Comparison of ENCODE assay signal across 8 cellular contexts in the genomic region with DNA sequence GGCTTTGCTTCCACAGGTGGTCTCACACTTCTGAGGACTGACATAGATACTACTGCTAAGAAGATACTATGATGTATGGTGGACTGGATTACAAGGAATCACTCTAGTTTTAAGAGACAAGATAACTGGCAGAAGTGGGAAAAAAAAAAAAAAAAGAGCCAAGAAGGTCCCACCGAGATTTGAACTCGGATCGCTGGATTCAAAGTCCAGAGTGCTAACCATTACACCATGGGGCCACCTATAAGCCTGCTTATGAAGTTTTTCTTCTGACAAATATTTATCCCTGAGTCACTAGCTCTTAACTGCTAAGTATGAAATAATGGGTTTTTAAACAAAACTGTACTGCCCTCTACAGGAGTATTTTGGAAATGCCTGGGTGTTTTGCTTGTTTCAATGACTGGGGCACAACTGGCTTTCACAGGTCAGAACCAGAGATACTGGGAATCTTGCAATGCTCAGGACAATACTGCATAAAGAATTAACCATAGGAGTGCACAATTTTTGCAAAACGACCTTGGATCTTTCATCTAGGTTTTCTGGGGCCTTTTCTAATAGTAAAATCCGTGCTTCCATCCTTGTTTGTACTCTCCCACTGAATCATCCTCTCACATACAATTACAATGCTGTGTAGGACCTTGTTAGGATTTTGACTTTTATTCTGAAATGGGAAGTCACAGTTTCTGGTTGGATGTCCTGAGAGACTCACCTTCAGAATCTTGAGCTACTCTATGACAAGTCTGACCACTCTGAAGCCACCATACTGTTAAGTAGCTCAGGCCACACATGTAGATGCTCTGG.
DNase-seq lines count a peak whose midpoint lies in the region; ATAC-seq, FAIRE-seq and TF ChIP-seq lines count a peak whose summit lies in the region.

No MANE protein-coding gene starts in this region.

- H3K27ac Mint-ChIP-seq in WTC11 (peak overlapping the region; percentile 92), endothelial cell (ENCODE audit: unreplicated experiment) (no peak overlapping the region)

- TF ChIP-seq CTCF in AG10803 (conservative IDR thresholded peaks at IDR 0.05; ENCODE audit: low read length) (peak; percentile 85), WTC11 (IDR thresholded peaks at IDR 0.05) (peak; percentile 82), endothelial cell (IDR thresholded peaks at IDR 0.05; ENCODE audit: unreplicated experiment) (peak; percentile 87)

- CTCF ChIA-PET in WTC11 (lab: Charles Lee) = interaction anchor here (0.6 to 2.3 kb wide), 33 partner anchors 8 to 669 kb away, joined by 3 to 16 read pairs (median 4); a partner anchor contains a TSS

- ATAC-seq in GM18508 (IDR thresholded peaks at IDR 0.05; ENCODE audit: insufficient read depth, unreplicated experiment) (peak; percentile 48), HG03378 (IDR thresholded peaks at IDR 0.05; ENCODE audit: unreplicated experiment) (peak; percentile 53), WTC11 (peak; percentile 29)

- POLR2A ChIA-PET in WTC11 (lab: Charles Lee) = interaction anchor here (1.0 to 2.2 kb wide), 5 partner anchors 12 to 649 kb away, joined by 3 to 17 read pairs (median 6); a partner anchor contains a TSS

- H3K4me1 Mint-ChIP-seq in WTC11 = peaks cover 15% of the 10 kb centered on the region
- peaks cover 15% of the 10 kb centered on the region for H3K4me1 Mint-ChIP-seq in endothelial cell (ENCODE audit: unreplicated experiment)

- no peak overlapping the region for H3K4me3 ChIP-seq in AG10803 (ENCODE audit: low read length)

- H3K4me3 Mint-ChIP-seq in WTC11 (peak overlapping the region; percentile 29), endothelial cell (ENCODE audit: unreplicated experiment) (no peak overlapping the region)

- H3K9me3 Mint-ChIP-seq in WTC11 (no peaks in the 10 kb centered on the region), endothelial cell (ENCODE audit: unreplicated experiment) (no peaks in the 10 kb centered on the region)

- no peaks in the 10 kb centered on the region for H3K36me3 Mint-ChIP-seq in WTC11
- no peaks in the 10 kb centered on the region for H3K36me3 Mint-ChIP-seq in endothelial cell (ENCODE audit: low read depth, unreplicated experiment)

- DNase-seq in AG10803 (ENCODE audit: low read depth) (peak; percentile 88), NCI-H345 (lab: John Stamatoyannopoulos, UW) (peak; percentile 88), WTC11 (ENCODE audit: low spot score) (no peak), endothelial cell (ENCODE audit: low spot score) (peak; percentile 78), mucosa of gallbladder (ENCODE audit: low spot score) (peak; percentile 86), urothelium cell line (ENCODE audit: low spot score) (peak; percentile 66)

- FAIRE-seq in urothelium cell line (lab: Jason Lieb, UNC) = no peak

- H3K27me3 Mint-ChIP-seq in WTC11 (ENCODE audit: low read depth) (peaks cover 12% of the 10 kb centered on the region), endothelial cell (ENCODE audit: unreplicated experiment) (peaks cover 13% of the 10 kb centered on the region)

TF ChIP-seq in WTC11, 78 proteins besides CTCF, POLR2A, EP300 and RAD21:
- TF ChIP-seq SP1 (CRISPR knock-in tag; conservative IDR thresholded peaks at IDR 0.05) = no peak
- TF ChIP-seq ESRRA (CRISPR knock-in tag; IDR thresholded peaks at IDR 0.05; ENCODE audit: borderline replicate concordance) = no peak
- TF ChIP-seq, protein P1, sequence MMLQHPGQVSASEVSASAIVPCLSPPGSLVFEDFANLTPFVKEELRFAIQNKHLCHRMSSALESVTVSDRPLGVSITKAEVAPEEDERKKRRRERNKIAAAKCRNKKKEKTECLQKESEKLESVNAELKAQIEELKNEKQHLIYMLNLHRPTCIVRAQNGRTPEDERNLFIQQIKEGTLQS (CRISPR knock-in tag; conservative IDR thresholded peaks at IDR 0.05) = no peak
- no peak for TF ChIP-seq NFYB (CRISPR knock-in tag; conservative IDR thresholded peaks at IDR 0.05; ENCODE audit: low read depth)
- TF ChIP-seq, protein P2, sequence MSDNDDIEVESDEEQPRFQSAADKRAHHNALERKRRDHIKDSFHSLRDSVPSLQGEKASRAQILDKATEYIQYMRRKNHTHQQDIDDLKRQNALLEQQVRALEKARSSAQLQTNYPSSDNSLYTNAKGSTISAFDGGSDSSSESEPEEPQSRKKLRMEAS (CRISPR knock-in tag; IDR thresholded peaks at IDR 0.05) = no peak
- TF ChIP-seq, protein P3, sequence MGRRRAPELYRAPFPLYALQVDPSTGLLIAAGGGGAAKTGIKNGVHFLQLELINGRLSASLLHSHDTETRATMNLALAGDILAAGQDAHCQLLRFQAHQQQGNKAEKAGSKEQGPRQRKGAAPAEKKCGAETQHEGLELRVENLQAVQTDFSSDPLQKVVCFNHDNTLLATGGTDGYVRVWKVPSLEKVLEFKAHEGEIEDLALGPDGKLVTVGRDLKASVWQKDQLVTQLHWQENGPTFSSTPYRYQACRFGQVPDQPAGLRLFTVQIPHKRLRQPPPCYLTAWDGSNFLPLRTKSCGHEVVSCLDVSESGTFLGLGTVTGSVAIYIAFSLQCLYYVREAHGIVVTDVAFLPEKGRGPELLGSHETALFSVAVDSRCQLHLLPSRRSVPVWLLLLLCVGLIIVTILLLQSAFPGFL (CRISPR knock-in tag; IDR thresholded peaks at IDR 0.05; ENCODE audit: borderline replicate concordance) = no peak
- TF ChIP-seq, protein P4, sequence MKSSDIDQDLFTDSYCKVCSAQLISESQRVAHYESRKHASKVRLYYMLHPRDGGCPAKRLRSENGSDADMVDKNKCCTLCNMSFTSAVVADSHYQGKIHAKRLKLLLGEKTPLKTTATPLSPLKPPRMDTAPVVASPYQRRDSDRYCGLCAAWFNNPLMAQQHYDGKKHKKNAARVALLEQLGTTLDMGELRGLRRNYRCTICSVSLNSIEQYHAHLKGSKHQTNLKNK (CRISPR knock-in tag; IDR thresholded peaks at IDR 0.05) = no peak
- TF ChIP-seq GRHL2 (CRISPR knock-in tag; IDR thresholded peaks at IDR 0.05; ENCODE audit: insufficient replicate concordance, severe bottlenecking) = no peak
- TF ChIP-seq NFE2L1 (CRISPR knock-in tag; IDR thresholded peaks at IDR 0.05) = no peak
- no peak for TF ChIP-seq CREB1 (CRISPR knock-in tag; IDR thresholded peaks at IDR 0.05)
- no peak for TF ChIP-seq GABPB1 (CRISPR knock-in tag; IDR thresholded peaks at IDR 0.05)
- TF ChIP-seq JAZF1 (CRISPR knock-in tag; IDR thresholded peaks at IDR 0.05) = no peak
- TF ChIP-seq, protein P5, sequence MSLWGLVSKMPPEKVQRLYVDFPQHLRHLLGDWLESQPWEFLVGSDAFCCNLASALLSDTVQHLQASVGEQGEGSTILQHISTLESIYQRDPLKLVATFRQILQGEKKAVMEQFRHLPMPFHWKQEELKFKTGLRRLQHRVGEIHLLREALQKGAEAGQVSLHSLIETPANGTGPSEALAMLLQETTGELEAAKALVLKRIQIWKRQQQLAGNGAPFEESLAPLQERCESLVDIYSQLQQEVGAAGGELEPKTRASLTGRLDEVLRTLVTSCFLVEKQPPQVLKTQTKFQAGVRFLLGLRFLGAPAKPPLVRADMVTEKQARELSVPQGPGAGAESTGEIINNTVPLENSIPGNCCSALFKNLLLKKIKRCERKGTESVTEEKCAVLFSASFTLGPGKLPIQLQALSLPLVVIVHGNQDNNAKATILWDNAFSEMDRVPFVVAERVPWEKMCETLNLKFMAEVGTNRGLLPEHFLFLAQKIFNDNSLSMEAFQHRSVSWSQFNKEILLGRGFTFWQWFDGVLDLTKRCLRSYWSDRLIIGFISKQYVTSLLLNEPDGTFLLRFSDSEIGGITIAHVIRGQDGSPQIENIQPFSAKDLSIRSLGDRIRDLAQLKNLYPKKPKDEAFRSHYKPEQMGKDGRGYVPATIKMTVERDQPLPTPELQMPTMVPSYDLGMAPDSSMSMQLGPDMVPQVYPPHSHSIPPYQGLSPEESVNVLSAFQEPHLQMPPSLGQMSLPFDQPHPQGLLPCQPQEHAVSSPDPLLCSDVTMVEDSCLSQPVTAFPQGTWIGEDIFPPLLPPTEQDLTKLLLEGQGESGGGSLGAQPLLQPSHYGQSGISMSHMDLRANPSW (CRISPR knock-in tag; conservative IDR thresholded peaks at IDR 0.05; ENCODE audit: low read depth) = no peak
